Comparison of ENCODE assay signal across 8 cellular contexts in genomic region chr1:40532844-40533424, GRCh38. TPM values are rescaled to one million over a fixed set of nuclear protein-coding genes. Genes with fewer than 3 reads are reported as not detected.
DNase-seq lines count a peak whose midpoint lies in the region; ATAC-seq, FAIRE-seq and TF ChIP-seq lines count a peak whose summit lies in the region.

No MANE protein-coding gene starts in this region.

- no peak for TF ChIP-seq RAD21 in A549 (conservative IDR thresholded peaks at IDR 0.05 in 1 of 2, IDR thresholded peaks at IDR 0.05 in 1 of 2)

- H3K9me2 ChIP-seq in Loucy (replicated peaks; ENCODE audit: low read depth, low read length) = no peaks in the 10 kb centered on the region

- TF ChIP-seq POLR2A in A549 (IDR thresholded peaks at IDR 0.05; ENCODE audit: low read length) = no peak

- peak overlapping the region; percentile 81; the same call in 1 of the 3 replicates for H3K4me2 ChIP-seq in A549
- peak overlapping the region; percentile 81 for H3K4me2 ChIP-seq in Loucy (ENCODE audit: low read depth, low read length, poor library complexity, severe bottlenecking)

- H2AFZ ChIP-seq in Loucy (ENCODE audit: low read length) = no peak overlapping the region

- CTCF ChIA-PET in A549 (lab: Yijun Ruan, JAX) = interaction anchor here (0.6 to 2.0 kb wide), 5 partner anchors 9 to 113 kb away, joined by 3 to 8 read pairs (median 3); no protein-coding TSS in a partner anchor

- no peaks in the 10 kb centered on the region for H3F3A ChIP-seq in Loucy (ENCODE audit: low read depth)

- TF ChIP-seq EP300 in A549 (IDR thresholded peaks at IDR 0.05) = no peak

- no peak overlapping the region for H3K27ac ChIP-seq in A549
- H3K27ac ChIP-seq in aorta (ENCODE audit: low read depth in 1 of 2, low read length in 2 of 2) = no peak overlapping the region

- H4K20me1 ChIP-seq in Loucy (ENCODE audit: insufficient read depth, low read length, poor library complexity, severe bottlenecking) = no peaks in the 10 kb centered on the region

- H3K4me3 ChIP-seq in A549 (no peak overlapping the region), Loucy (ENCODE audit: low read length, poor library complexity, severe bottlenecking) (peak overlapping the region; percentile 91), choroid plexus epithelial cell (ENCODE audit: low read depth, low read length) (no peak overlapping the region), mucosa of descending colon (no peak overlapping the region), aorta (ENCODE audit: low read length in 2 of 2) (no peak overlapping the region)

- DNase-seq in A549 (ENCODE audit: low read depth in 1 of 2, low spot score in 1 of 2) (peak; percentile 33 to 49), SIG-M5 treated with dmso at 0.1 percent for 504 hours (lab: John Stamatoyannopoulos, UW; ENCODE audit: unreplicated experiment) (peak; percentile 79), choroid plexus epithelial cell (ENCODE audit: low read depth) (peak; percentile 75), mucosa of descending colon (peak in 1 of 3 donors; percentile 54), aorta (no peak)

- H3K27me3 ChIP-seq in Loucy (ENCODE audit: insufficient read depth, low read length, poor library complexity, severe bottlenecking) = no peaks in the 10 kb centered on the region
- H3K27me3 ChIP-seq in aorta (ENCODE audit: control insufficient read depth in 1 of 2, insufficient read depth in 2 of 2, low read length in 1 of 2) = no peaks in the 10 kb centered on the region

- ATAC-seq in A549 = 0 out of 6 replicates have a peak, but pooled peaks of 1 of the 2 experiments have one; percentile 28
- peak; percentile 60 for ATAC-seq in mucosa of descending colon
- ATAC-seq in HG03135 (IDR thresholded peaks at IDR 0.05; ENCODE audit: unreplicated experiment) = no peak
- ATAC-seq in aorta (ENCODE audit: low FRiP score) = no peak

- H3K4me1 ChIP-seq in A549 = peaks cover 6% of the 10 kb centered on the region; the same call in 1 of the 3 replicates
- H3K4me1 ChIP-seq in ES-I3 (ENCODE audit: insufficient read depth, low read length) = no peaks in the 10 kb centered on the region
- H3K4me1 ChIP-seq in Loucy (ENCODE audit: insufficient read depth, low read length, poor library complexity, severe bottlenecking) = peaks cover 22% of the 10 kb centered on the region
- peaks cover 6% of the 10 kb centered on the region for H3K4me1 ChIP-seq in mucosa of descending colon (ENCODE audit: low read depth)
- peaks cover 0 to 2% of the 10 kb centered on the region in 2 donors for H3K4me1 ChIP-seq in aorta (ENCODE audit: control insufficient read depth in 1 of 2, insufficient read depth in 2 of 2, low read length in 2 of 2)

- intact Hi-C loops in mucosa of descending colon (cut with DNase I, micrococcal nuclease) = no loop called here
- intact Hi-C loops in aorta (cut with DNase I) = no loop called here

- H3K9ac ChIP-seq in ES-I3 (ENCODE audit: low read depth, low read length) = peak overlapping the region; percentile 95; the same call in 1 of the 2 replicates
- H3K9ac ChIP-seq in Loucy (ENCODE audit: low read depth, low read length, poor library complexity, severe bottlenecking) = peak overlapping the region; percentile 77

- H3K9me3 ChIP-seq in A549 = peaks cover 20% of the 10 kb centered on the region
- H3K9me3 ChIP-seq in ES-I3 (ENCODE audit: control insufficient read depth, insufficient read depth, low read length) = no peaks in the 10 kb centered on the region
- H3K9me3 ChIP-seq in Loucy (ENCODE audit: insufficient read depth, low read depth, low read length) = no peaks in the 10 kb centered on the region
- H3K9me3 ChIP-seq in mucosa of descending colon = no peaks in the 10 kb centered on the region
- H3K9me3 ChIP-seq in aorta (ENCODE audit: control insufficient read depth, low read length) = no peaks in the 10 kb centered on the region

- FAIRE-seq in A549 (lab: Jason Lieb, UNC) = no peak

- peaks cover 5% of the 10 kb centered on the region; the same call in 1 of the 2 replicates for H3K79me2 ChIP-seq in Loucy (ENCODE audit: insufficient read depth, low read length)

- TF ChIP-seq CTCF in A549 (IDR thresholded peaks at IDR 0.05) (peak; percentile 24; the same call in 1 of the 3 replicates), Loucy (conservative IDR thresholded peaks at IDR 0.05; ENCODE audit: low read length) (peak; percentile 83), choroid plexus epithelial cell (conservative IDR thresholded peaks at IDR 0.05; ENCODE audit: low read depth, low read length) (peak; percentile 75), mucosa of descending colon (IDR thresholded peaks at IDR 0.05) (peak; percentile 2)

- POLR2A ChIA-PET in A549 (lab: Yijun Ruan, JAX) = no interaction called here

- H3K36me3 ChIP-seq in ES-I3 (ENCODE audit: insufficient read depth, low read length) (no peaks in the 10 kb centered on the region), Loucy (ENCODE audit: insufficient read depth, low read length) (no peaks in the 10 kb centered on the region), mucosa of descending colon (ENCODE audit: low read depth) (no peaks in the 10 kb centered on the region), aorta (ENCODE audit: control insufficient read depth in 1 of 2, insufficient read depth in 2 of 2, low read length in 1 of 2) (no peaks in the 10 kb centered on the region)

TF ChIP-seq in A549, 52 proteins besides CTCF, POLR2A, EP300 and RAD21:
- TF ChIP-seq TP53 (CRISPR knock-in tag; IDR thresholded peaks at IDR 0.05) = no peak
- TF ChIP-seq MAX (IDR thresholded peaks at IDR 0.05) = no peak
- no peak for TF ChIP-seq CEBPB (IDR thresholded peaks at IDR 0.05)
- no peak for TF ChIP-seq BHLHE40 (IDR thresholded peaks at IDR 0.05; ENCODE audit: low read depth, low read length)
- no peak for TF ChIP-seq MYC (IDR thresholded peaks at IDR 0.05; ENCODE audit: borderline replicate concordance, low read length)
- TF ChIP-seq, protein P1, sequence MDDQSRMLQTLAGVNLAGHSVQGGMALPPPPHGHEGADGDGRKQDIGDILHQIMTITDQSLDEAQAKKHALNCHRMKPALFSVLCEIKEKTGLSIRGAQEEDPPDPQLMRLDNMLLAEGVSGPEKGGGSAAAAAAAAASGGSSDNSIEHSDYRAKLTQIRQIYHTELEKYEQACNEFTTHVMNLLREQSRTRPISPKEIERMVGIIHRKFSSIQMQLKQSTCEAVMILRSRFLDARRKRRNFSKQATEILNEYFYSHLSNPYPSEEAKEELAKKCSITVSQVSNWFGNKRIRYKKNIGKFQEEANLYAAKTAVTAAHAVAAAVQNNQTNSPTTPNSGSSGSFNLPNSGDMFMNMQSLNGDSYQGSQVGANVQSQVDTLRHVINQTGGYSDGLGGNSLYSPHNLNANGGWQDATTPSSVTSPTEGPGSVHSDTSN (IDR thresholded peaks at IDR 0.05) = no peak
- TF ChIP-seq SMC3 (IDR thresholded peaks at IDR 0.05) = no peak
- TF ChIP-seq JUN (IDR thresholded peaks at IDR 0.05) = no peak

RNA-seq across cellular contexts. Expression of gene ZNF684, which starts 1.5 kb away (rescaled TPM):
- polyA plus RNA-seq in A549 (2011; rRNA removed) (2.8 and 4.0 TPM in 2 replicates), A549 (2017; fragmentation: RNase III; extraction: RNeasy Plus Mini Kit Qiagen cat#74134 plus additional on column Dnase treatment) (2.4 to 3.0 TPM (median 2.5 TPM) in 3 replicates), aorta (1 to 10 TPM; 1.8 to 5.1 TPM)
- 1.7 and 2.3 TPM in 2 replicates for polyA plus RNA-seq in A549 (2012; cell fraction: cytosol; rRNA removed)
- polyA plus RNA-seq in A549 (2012; cell fraction: nucleus; rRNA removed) = 1.1 and 2.0 TPM in 2 replicates
- 1.6 and 2.1 TPM in 2 replicates for polyA minus RNA-seq in A549 (2011; rRNA and poly(A)+ RNA removed)
- total RNA-seq in mucosa of descending colon (1 to 10 TPM; 5.1 to 6.7 (median 6.1) TPM), aorta (1 to 10 TPM; 3.9 to 6.4 TPM)

RNA-seq across cellular contexts. Expression of gene EXO5, which starts 24.4 kb away (rescaled TPM):
- polyA plus RNA-seq in A549 (2011; rRNA removed) (4.6 and 5.7 TPM in 2 replicates), A549 (2017; fragmentation: RNase III; extraction: RNeasy Plus Mini Kit Qiagen cat#74134 plus additional on column Dnase treatment) (6.4 to 7.0 TPM (median 6.7 TPM) in 3 replicates), aorta (1 to 10 TPM; 3.5 to 9.1 TPM)
- polyA plus RNA-seq in A549 (2012; cell fraction: cytosol; rRNA removed) = 2.9 and 3.2 TPM in 2 replicates
- polyA plus RNA-seq in A549 (2012; cell fraction: nucleus; rRNA removed) = 2.1 and 3.2 TPM in 2 replicates
- 3.2 and 4.8 TPM in 2 replicates for polyA minus RNA-seq in A549 (2011; rRNA and poly(A)+ RNA removed)
- total RNA-seq in mucosa of descending colon (1 to 10 TPM; 4.9 to 8.8 (median 8.2) TPM), aorta (1 to 10 TPM; 4.4 to 7.8 TPM)

RNA-seq across cellular contexts. Expression of gene ZFP69, which starts 55.8 kb away (rescaled TPM):
- not detected in 2 replicates for polyA plus RNA-seq in A549 (2011; rRNA removed)
- polyA plus RNA-seq in A549 (2012; cell fraction: cytosol; rRNA removed) = not detected in 2 replicates
- polyA plus RNA-seq in A549 (2012; cell fraction: nucleus; rRNA removed) = not detected in 2 replicates
- polyA plus RNA-seq in A549 (2017; fragmentation: RNase III; extraction: RNeasy Plus Mini Kit Qiagen cat#74134 plus additional on column Dnase treatment) = not detected in 3 replicates
- polyA minus RNA-seq in A549 (2011; rRNA and poly(A)+ RNA removed) = not detected in 2 replicates
- total RNA-seq in mucosa of descending colon = 1 to 10 TPM; 2.7 to 4.6 (median 2.8) TPM
- total RNA-seq in aorta = 1 to 10 TPM; 3.5 to 3.8 TPM
- polyA plus RNA-seq in aorta = 1 to 10 TPM; 2.5 to 3.9 TPM

Comparison
In these comparisons a context has a peak if more than half of its experiments do, and no peak if none do; other contexts are left out.
1. DNase-seq: peak in A549 (2 of 2), SIG-M5 treated with dmso at 0.1 percent for 504 hours (single experiment) and choroid plexus epithelial cell (single experiment); none in aorta (0 of 2).
2. CTCF ChIP-seq: peak in every context shown above with its lines; median percentile 83 in Loucy; 75 in choroid plexus epithelial cell; 24 in A549; 2 in mucosa of descending colon.